In the genomic region with DNA sequence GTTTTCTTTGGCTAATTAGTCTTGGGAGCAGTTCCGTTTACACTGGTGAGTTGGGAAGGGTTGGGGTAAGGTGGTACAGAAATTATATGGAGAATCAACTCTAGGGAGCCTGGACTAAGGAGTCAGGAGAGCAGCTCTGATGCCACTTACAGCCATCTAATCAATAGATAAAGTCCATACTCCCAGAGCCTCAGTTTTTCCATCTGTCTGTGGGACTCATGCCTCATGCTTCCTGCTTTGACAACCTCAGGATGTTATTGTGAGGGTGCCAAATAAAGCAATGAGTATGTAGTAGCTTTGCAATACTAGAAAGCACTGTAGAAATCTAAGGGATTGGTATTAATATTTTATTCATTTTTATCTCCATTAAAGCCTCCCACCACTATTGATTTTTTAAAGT, we compare ENCODE assay signal across 26 cellular contexts.
"Had no signal": no experiment of that assay in that cellular context is flagged by ENCODE, and none has a peak within 500 bp of the region (broad histone marks: within the 10 kb centered on the region; RNA-seq: fewer than 3 reads in every experiment).

No MANE protein-coding gene starts in this region.

- H3K4me3 Mint-ChIP-seq: activated CD4-positive, alpha-beta memory T cell treated with anti-CD3 and anti-CD28 coated beads for 36 hours; activated CD4-positive, alpha-beta T cell treated with anti-CD3 and anti-CD28 coated beads, Interleukin-2, amount 10 ng/mL, durations not matched to agents 7 days and 5 days; activated naive CD8-positive, alpha-beta T cell treated with anti-CD3 and anti-CD28 coated beads, Interleukin-2, amount 50 U/mL, for 24 hours; activated T-cell treated with anti-CD3 and anti-CD28 coated beads, Interleukin-2, amount 50 U/mL, for 4 hours had no signal

- H3K4me3 ChIP-seq: ascending aorta, body of pancreas, MG63 had no signal

- H3K9me3 Mint-ChIP-seq: activated CD4-positive, alpha-beta memory T cell treated with anti-CD3 and anti-CD28 coated beads for 36 hours; activated CD4-positive, alpha-beta T cell treated with anti-CD3 and anti-CD28 coated beads, Interleukin-2, amount 10 ng/mL, durations not matched to agents 7 days and 5 days; activated naive CD4-positive, alpha-beta T cell treated with anti-CD3 and anti-CD28 coated beads, Interleukin-2, amount 50 U/mL, for 72 hours; activated naive CD8-positive, alpha-beta T cell treated with anti-CD3 and anti-CD28 coated beads, Interleukin-2, amount 50 U/mL, for 24 hours; activated T-cell treated with anti-CD3 and anti-CD28 coated beads, Interleukin-2, amount 50 U/mL, for 4 hours had no signal

- H3K36me3 ChIP-seq: MG63 had no signal

- H3K27ac Mint-ChIP-seq: activated CD4-positive, alpha-beta memory T cell treated with anti-CD3 and anti-CD28 coated beads for 36 hours; activated CD4-positive, alpha-beta T cell treated with anti-CD3 and anti-CD28 coated beads, Interleukin-2, amount 10 ng/mL, durations not matched to agents 7 days and 5 days; activated naive CD8-positive, alpha-beta T cell treated with anti-CD3 and anti-CD28 coated beads, Interleukin-2, amount 50 U/mL, for 24 hours had no signal

- H3K27ac ChIP-seq: ascending aorta had no signal

- H3K4me1 Mint-ChIP-seq: activated naive CD8-positive, alpha-beta T cell treated with anti-CD3 and anti-CD28 coated beads, Interleukin-2, amount 50 U/mL, for 24 hours had no signal

- ATAC-seq: activated naive CD4-positive, alpha-beta T cell treated with anti-CD3 and anti-CD28 coated beads, Interleukin-2, amount 50 U/mL, for 72 hours; activated naive CD8-positive, alpha-beta T cell treated with anti-CD3 and anti-CD28 coated beads, Interleukin-2, amount 50 U/mL, for 24 hours; activated T-cell treated with anti-CD3 and anti-CD28 coated beads, Interleukin-2, amount 50 U/mL, for 4 hours; body of pancreas; PC-3 had no signal

- DNase-seq: activated CD4-positive, alpha-beta memory T cell treated with anti-CD3 and anti-CD28 coated beads for 36 hours; activated CD4-positive, alpha-beta T cell treated with anti-CD3 and anti-CD28 coated beads, Interleukin-2, amount 10 ng/mL, durations not matched to agents 7 days and 5 days; activated CD4-positive, CD25-positive, alpha-beta regulatory T cell; activated CD8-positive, alpha-beta memory T cell treated with anti-CD3 and anti-CD28 coated beads for 24 hours; activated effector memory CD4-positive, alpha-beta T cell treated with anti-CD3 and anti-CD28 coated beads, Interleukin-2, amount 50 U/mL, for 16 hours; activated naive CD4-positive, alpha-beta T cell treated with Interleukin-2 at 50 U/mL for 16 hours; activated naive CD8-positive, alpha-beta T cell treated with anti-CD3 and anti-CD28 coated beads, Interleukin-2, amount 50 U/mL, for 24 hours; activated T-cell treated with anti-CD3 and anti-CD28 coated beads, Interleukin-2, amount 50 U/mL, for 4 hours; amniotic stem cell; body of pancreas; MG63; MV-4-11; NCI-H1092 treated with DMSO at 0.1 percent for 48 hours; NCI-H1417 treated with DMSO at 0.1 percent for 48 hours; NCI-H1694; NCI-H2029; NCI-H446; NCI-H524; PC-3; SHP77 treated with DMSO at 0.1 percent for 48 hours; T-helper 2 cell; T1000 had no signal

- H3K9me3 ChIP-seq: ascending aorta, body of pancreas, MG63 had no signal

- FAIRE-seq: bronchial epithelial cell, TTC549 had no signal

- H3K27me3 ChIP-seq: ascending aorta, body of pancreas, MG63 had no signal

- H3K4me1 ChIP-seq: ascending aorta had no signal
